Comparison of ENCODE assay signal across 10 cellular contexts in the genomic region with DNA sequence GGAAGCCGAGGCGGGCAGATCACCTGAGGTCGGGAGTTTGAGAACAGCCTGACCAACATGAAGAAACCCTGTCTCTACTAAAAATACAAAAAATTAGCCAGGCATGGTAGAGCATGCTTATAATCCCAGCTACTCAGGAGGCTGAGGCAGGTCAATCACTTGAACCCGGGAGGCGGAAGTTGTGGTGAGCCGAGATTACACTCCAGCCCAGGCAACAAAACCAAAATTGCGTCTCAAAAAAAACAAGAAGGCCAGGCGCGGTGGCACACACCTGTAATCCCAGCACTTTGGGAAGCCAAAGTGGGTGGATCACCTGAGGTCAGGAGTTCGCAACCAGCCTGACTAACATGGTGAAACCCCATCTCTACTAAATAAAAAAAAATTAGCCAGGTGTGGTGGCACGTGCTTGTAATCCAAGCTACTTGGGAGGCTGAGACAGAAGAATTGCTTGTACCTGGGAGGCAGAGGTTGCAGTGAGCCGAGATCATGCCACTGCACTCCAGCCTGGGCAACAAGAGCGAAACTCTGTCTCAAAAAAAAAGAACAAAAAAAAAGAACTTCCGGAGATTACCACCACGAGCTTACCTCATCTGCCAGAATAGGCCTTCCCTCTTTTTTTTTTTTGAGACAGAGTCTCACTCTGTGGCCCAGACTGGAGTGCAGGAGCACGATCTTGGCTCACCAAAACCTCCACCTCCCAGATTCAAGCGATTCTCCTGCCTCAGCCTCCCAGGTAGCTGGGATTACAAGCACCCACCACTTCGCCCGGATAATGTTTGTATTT. TPM values are rescaled to one million over a fixed set of nuclear protein-coding genes. Genes with fewer than 3 reads are reported as not detected.
"Had no signal": no experiment of that assay in that cellular context is flagged by ENCODE, and none has a peak within 500 bp of the region (broad histone marks: within the 10 kb centered on the region; RNA-seq: fewer than 3 reads in every experiment).

No MANE protein-coding gene starts in this region.

RNA-seq across cellular contexts. Expression of a gene that starts 48.3 kb away (rescaled TPM):
- total RNA-seq: chondrocyte, endothelial cell of umbilical vein, fibroblast of lung, fibroblast of villous mesenchyme, gastroesophageal sphincter, liver, psoas muscle, sigmoid colon, thyroid gland had no signal
- polyA plus RNA-seq: endothelial cell of umbilical vein, keratinocyte, liver had no signal
